14 cellular contexts compared by ENCODE assay signal in the genomic region with DNA sequence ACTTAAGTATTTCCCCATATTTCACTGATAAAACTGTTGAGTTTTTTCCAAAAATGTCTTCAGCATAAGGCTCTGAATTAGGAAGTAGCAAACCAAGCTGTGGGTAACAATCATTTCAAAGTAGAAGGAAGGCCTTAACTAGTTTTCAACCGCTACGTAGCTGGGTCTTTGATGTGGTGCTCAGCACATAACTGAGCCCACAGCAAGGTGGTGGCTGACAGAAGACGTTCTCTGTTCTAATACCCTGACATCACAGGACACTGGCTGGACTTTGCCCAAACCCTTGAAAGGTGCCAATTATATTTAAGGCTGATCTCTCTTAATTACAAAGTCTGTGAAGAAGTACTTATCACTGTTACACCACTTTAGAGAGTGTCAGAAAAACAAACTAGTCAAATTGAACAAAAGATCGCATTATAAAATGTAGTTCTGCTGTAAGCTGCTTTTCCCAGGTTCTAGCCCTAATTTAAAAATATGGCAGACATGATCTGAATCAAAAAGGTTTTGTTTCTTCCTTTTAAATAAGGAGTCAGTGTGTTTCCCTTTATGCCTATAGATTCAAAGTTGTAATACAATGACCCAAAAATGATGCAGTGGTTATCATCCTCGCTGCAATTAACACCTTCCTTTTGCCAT. TPM values are rescaled to one million over a fixed set of nuclear protein-coding genes. Genes with fewer than 3 reads are reported as not detected.
DNase-seq lines count a peak whose midpoint lies in the region; ATAC-seq lines count a peak whose summit lies in the region.
"Had no signal": no experiment of that assay in that cellular context is flagged by ENCODE, and none has a peak within 500 bp of the region (broad histone marks: within the 10 kb centered on the region; RNA-seq: fewer than 3 reads in every experiment).

No MANE protein-coding gene starts in this region.

- peaks cover 5% of the 10 kb centered on the region for H3K36me3 Mint-ChIP-seq in CD4-positive, CD25-positive, alpha-beta regulatory T cell
- peaks cover 0 to 5% (median 0%) of the 10 kb centered on the region in 3 donors for H3K36me3 Mint-ChIP-seq in CD8-positive, alpha-beta memory T cell

- peak; percentile 75 to 84 for ATAC-seq in CD4-positive, CD25-positive, alpha-beta regulatory T cell (ENCODE audit: low read depth in 2 of 2)
- ATAC-seq: left colon had no signal

- H3K27me3 Mint-ChIP-seq in CD4-positive, CD25-positive, alpha-beta regulatory T cell, result no peaks in the 10 kb centered on the region
- H3K27me3 Mint-ChIP-seq in CD8-positive, alpha-beta memory T cell, result no peaks in the 10 kb centered on the region

- DNase-seq in CD4-positive, CD25-positive, alpha-beta regulatory T cell, result peak in 2 of 3 donors; percentile 35 to 77
- DNase-seq in CD8-positive, alpha-beta memory T cell, result peak; percentile 26 to 80 (median 62)
- peak in 3 of 5 donors; percentile 9 to 56 (median 27) for DNase-seq in T-helper 1 cell
- DNase-seq in effector CD4-positive, alpha-beta T cell, result peak; percentile 16
- no peak for DNase-seq in NCI-H1417 (lab: John Stamatoyannopoulos, UW)
- no peak for DNase-seq in DMS53 treated with DMSO at 0.1 percent for 48 hours (lab: John Stamatoyannopoulos, UW; ENCODE audit: unreplicated experiment)
- DNase-seq in DMS79 treated with DMSO at 0.1 percent for 48 hours (lab: John Stamatoyannopoulos, UW), result no peak
- DNase-seq: cortex of kidney, hippocampal formation, KBM-7, left colon, PC-9 had no signal

- no peaks in the 10 kb centered on the region for H3K27me3 ChIP-seq in CD4-positive, CD25-positive, alpha-beta regulatory T cell (ENCODE audit: control insufficient read depth, insufficient read depth, low read length)
- no peaks in the 10 kb centered on the region for H3K27me3 ChIP-seq in CD8-positive, alpha-beta memory T cell (ENCODE audit: insufficient read depth, low read length, poor library complexity, severe bottlenecking)
- H3K27me3 ChIP-seq: ascending aorta, BLaER1 had no signal

- no peaks in the 10 kb centered on the region for H3K36me3 ChIP-seq in CD4-positive, CD25-positive, alpha-beta regulatory T cell (ENCODE audit: control insufficient read depth, insufficient read depth, low read length)
- H3K36me3 ChIP-seq in CD8-positive, alpha-beta memory T cell (ENCODE audit: insufficient read depth, low read length), result peaks cover 5% of the 10 kb centered on the region
- H3K36me3 ChIP-seq: BLaER1 had no signal

- no peaks in the 10 kb centered on the region for H3K9me3 ChIP-seq in CD4-positive, CD25-positive, alpha-beta regulatory T cell (ENCODE audit: control insufficient read depth in 2 of 2, low read length in 2 of 2)
- no peaks in the 10 kb centered on the region for H3K9me3 ChIP-seq in CD8-positive, alpha-beta memory T cell (ENCODE audit: low read length)
- H3K9me3 ChIP-seq: ascending aorta, BLaER1 had no signal

- H3K4me3 ChIP-seq in CD4-positive, CD25-positive, alpha-beta regulatory T cell (ENCODE audit: low read depth, low read length), result no peak overlapping the region
- no peak overlapping the region for H3K4me3 ChIP-seq in CD8-positive, alpha-beta memory T cell (ENCODE audit: low read length)
- H3K4me3 ChIP-seq: ascending aorta, BLaER1, PC-9 had no signal

- CTCF ChIA-PET in CD8-positive, alpha-beta memory T cell (lab: Charles Lee), result interaction anchor here (0.8 to 2.0 kb wide), 4 partner anchors 9 to 25 kb away, joined by 4 to 11 read pairs (median 8); no protein-coding TSS in a partner anchor

- peaks cover 0 to 2% (median 0%) of the 10 kb centered on the region in 7 donors for H3K9me3 Mint-ChIP-seq in CD4-positive, CD25-positive, alpha-beta regulatory T cell
- no peaks in the 10 kb centered on the region for H3K9me3 Mint-ChIP-seq in CD8-positive, alpha-beta memory T cell

- peak overlapping the region in 1 of 4 donors; percentile 28 for H3K4me3 Mint-ChIP-seq in CD4-positive, CD25-positive, alpha-beta regulatory T cell
- peak overlapping the region; percentile 0 to 64 (median 54) for H3K4me3 Mint-ChIP-seq in CD8-positive, alpha-beta memory T cell

- H3K27ac Mint-ChIP-seq in CD4-positive, CD25-positive, alpha-beta regulatory T cell, result peak overlapping the region in 2 of 3 donors; percentile 1 to 13
- peak overlapping the region; percentile 20 to 96 (median 65) for H3K27ac Mint-ChIP-seq in CD8-positive, alpha-beta memory T cell

- no peak overlapping the region for H3K27ac ChIP-seq in CD4-positive, CD25-positive, alpha-beta regulatory T cell (ENCODE audit: insufficient read depth, low read length, poor library complexity, severe bottlenecking)
- H3K27ac ChIP-seq in CD8-positive, alpha-beta memory T cell (ENCODE audit: low read depth, low read length), result no peak overlapping the region
- H3K27ac ChIP-seq: ascending aorta, BLaER1, PC-9 had no signal

- H3K4me1 ChIP-seq in CD4-positive, CD25-positive, alpha-beta regulatory T cell (ENCODE audit: control insufficient read depth, insufficient read depth, low read length, poor library complexity, severe bottlenecking), result peaks cover 9% of the 10 kb centered on the region
- peaks cover 19% of the 10 kb centered on the region for H3K4me1 ChIP-seq in CD8-positive, alpha-beta memory T cell (ENCODE audit: insufficient read depth, low read length)
- H3K4me1 ChIP-seq: ascending aorta had no signal

- H3K4me1 Mint-ChIP-seq in CD4-positive, CD25-positive, alpha-beta regulatory T cell, result peaks cover 17 to 20% (median 19%) of the 10 kb centered on the region in 4 donors
- H3K4me1 Mint-ChIP-seq in CD8-positive, alpha-beta memory T cell, result peaks cover 33 to 56% (median 45%) of the 10 kb centered on the region in 3 donors

- POLR2A ChIA-PET in CD8-positive, alpha-beta memory T cell (lab: Charles Lee), result interaction anchor here (0.9 to 1.3 kb wide), 4 partner anchors 9 to 28 kb away, joined by 3 to 5 read pairs (median 3); no protein-coding TSS in a partner anchor

RNA-seq across cellular contexts. Expression of a gene that starts 26.7 kb away (rescaled TPM):
- total RNA-seq in CD4-positive, CD25-positive, alpha-beta regulatory T cell, result 13.6 TPM
- 10 to 100 TPM; 10.7 to 20.6 (median 13.1) TPM for polyA plus RNA-seq in CD4-positive, CD25-positive, alpha-beta regulatory T cell
- total RNA-seq in CD8-positive, alpha-beta memory T cell, result 10 to 100 TPM; 36.9 to 38.4 TPM
- polyA plus RNA-seq in CD8-positive, alpha-beta memory T cell, result 23.8 TPM

Comparison
In these comparisons a context has a peak if more than half of its experiments do, and no peak if none do; other contexts are left out.
1. DNase-seq: peak in CD4-positive, CD25-positive, alpha-beta regulatory T cell (2 of 3), CD8-positive, alpha-beta memory T cell (5 of 5), T-helper 1 cell (3 of 5) and effector CD4-positive, alpha-beta T cell (single experiment); none in NCI-H1417 (0 of 3), DMS53 treated with DMSO at 0.1 percent for 48 hours (single experiment) and DMS79 treated with DMSO at 0.1 percent for 48 hours (single experiment).